In genomic region chr9:128399851-128400250, GRCh38 we compare ENCODE assay signal across 27 cellular contexts.
"Had no signal": no experiment of that assay in that cellular context is flagged by ENCODE, and none has a peak within 500 bp of the region (broad histone marks: within the 10 kb centered on the region; RNA-seq: fewer than 3 reads in every experiment).

No MANE protein-coding gene starts in this region.

- H3K4me1 ChIP-seq: parathyroid adenoma, right lobe of liver had no signal

- H3K79me2 ChIP-seq: parathyroid adenoma had no signal

- DNase-seq: cerebellar nuclear complex; cortex of kidney; effector CD4-positive, alpha-beta T cell; head of caudate nucleus; hippocampal formation; immature natural killer cell; left ventricle myocardium superior; lower lobe of right lung; naive B cell; right lobe of liver; stimulated activated CD4-positive, alpha-beta T cell treated with anti-CD3 and anti-CD28 coated beads, Interleukin-2, amount 100 ng/mL, for 24 hours; stimulated activated CD4-positive, alpha-beta T cell treated with anti-CD3 and anti-CD28 coated beads, Interleukin-4, amount 100 ng/mL, for 24 hours; stimulated activated naive CD4-positive, alpha-beta T cell treated with Interleukin-2 at 50 U/mL for 16 hours; stomach; upper lobe of left lung had no signal

- H3K36me3 ChIP-seq: lower lobe of right lung, neutrophil, right lobe of liver, stomach, thoracic aorta, tibial nerve, upper lobe of left lung had no signal

- H3K27me3 ChIP-seq: right lobe of liver, tibial nerve, upper lobe of left lung had no signal

- H3K27ac ChIP-seq: lower lobe of right lung, neutrophil, parathyroid adenoma, right lobe of liver, stomach, thoracic aorta, tibial nerve, upper lobe of left lung had no signal

- H3K4me3 Mint-ChIP-seq: immature natural killer cell; memory B cell; naive B cell; natural killer cell treated with Interleukin-12 subunit alpha and Interleukin-12 subunit beta and Interleukin-15 and Interleukin-18, amount 100 ng/mL, for 72 hours; neural crest cell; stimulated activated effector memory CD8-positive, alpha-beta T cell treated with anti-CD3 and anti-CD28 coated beads, Interleukin-12 subunit alpha, Interleukin-12 subunit beta, amount 100 ng/mL, for 72 hours had no signal

- H3K4me1 Mint-ChIP-seq: immature natural killer cell had no signal

- H3K9me3 ChIP-seq: lower lobe of right lung, neutrophil, right lobe of liver, stomach, thoracic aorta, tibial nerve, upper lobe of left lung had no signal

- H3K9ac ChIP-seq: parathyroid adenoma had no signal

- H3K36me3 Mint-ChIP-seq: immature natural killer cell; naive B cell; natural killer cell treated with Interleukin-12 subunit alpha and Interleukin-12 subunit beta and Interleukin-15 and Interleukin-18, amount 100 ng/mL, for 72 hours; stimulated activated effector memory CD8-positive, alpha-beta T cell treated with anti-CD3 and anti-CD28 coated beads, Interleukin-12 subunit alpha, Interleukin-12 subunit beta, amount 100 ng/mL, for 72 hours had no signal

- H3K9me3 Mint-ChIP-seq: memory B cell; naive B cell; natural killer cell treated with Interleukin-12 subunit alpha and Interleukin-12 subunit beta and Interleukin-15 and Interleukin-18, amount 100 ng/mL, for 72 hours; neural crest cell; stimulated activated effector memory CD8-positive, alpha-beta T cell treated with anti-CD3 and anti-CD28 coated beads, Interleukin-12 subunit alpha, Interleukin-12 subunit beta, amount 100 ng/mL, for 72 hours had no signal

- FAIRE-seq: frontal cortex, keratinocyte, urothelium cell line had no signal

- H3K4me3 ChIP-seq: lower lobe of right lung, right lobe of liver, stomach, thoracic aorta, tibial nerve, upper lobe of left lung had no signal

- H2AFZ ChIP-seq: parathyroid adenoma had no signal

- H3K27ac Mint-ChIP-seq: immature natural killer cell; memory B cell; natural killer cell treated with Interleukin-12 subunit alpha and Interleukin-12 subunit beta and Interleukin-15 and Interleukin-18, amount 100 ng/mL, for 72 hours; progenitor cell of endocrine pancreas; stimulated activated effector memory CD8-positive, alpha-beta T cell treated with anti-CD3 and anti-CD28 coated beads, Interleukin-12 subunit alpha, Interleukin-12 subunit beta, amount 100 ng/mL, for 72 hours had no signal
